Comparison of ENCODE assay signal across 8 cellular contexts in genomic region chr7:34748244-34749039, GRCh38.
DNase-seq lines count a peak whose midpoint lies in the region; ATAC-seq and TF ChIP-seq lines count a peak whose summit lies in the region.

No MANE protein-coding gene starts in this region.

- no peaks in the 10 kb centered on the region for H3K27me3 Mint-ChIP-seq in MCF 10A (ENCODE audit: insufficient read depth, unreplicated experiment)
- no peaks in the 10 kb centered on the region for H3K27me3 Mint-ChIP-seq in activated naive CD4-positive, alpha-beta T cell treated with anti-CD3 and anti-CD28 coated beads, Interleukin-2, amount 10 ng/mL, durations not matched to agents 7 days and 5 days
- peaks cover 3 to 4% of the 10 kb centered on the region in 2 donors for H3K27me3 Mint-ChIP-seq in CD4-positive, alpha-beta memory T cell

- no peaks in the 10 kb centered on the region for H3K27me3 ChIP-seq in lower lobe of right lung (ENCODE audit: low read depth)
- no peaks in the 10 kb centered on the region for H3K27me3 ChIP-seq in CD4-positive, alpha-beta memory T cell (ENCODE audit: insufficient read depth, low read length)

- ATAC-seq in lower lobe of right lung (peak; percentile 95), GM18861 (IDR thresholded peaks at IDR 0.05; ENCODE audit: unreplicated experiment) (no peak)

- H3K9me3 Mint-ChIP-seq in MCF 10A (ENCODE audit: unreplicated experiment): peaks cover 2% of the 10 kb centered on the region
- no peaks in the 10 kb centered on the region for H3K9me3 Mint-ChIP-seq in activated naive CD4-positive, alpha-beta T cell treated with anti-CD3 and anti-CD28 coated beads, Interleukin-2, amount 10 ng/mL, durations not matched to agents 7 days and 5 days
- H3K9me3 Mint-ChIP-seq in CD4-positive, alpha-beta memory T cell: peaks cover 0 to 2% (median 0%) of the 10 kb centered on the region in 8 donors

- peaks cover 7% of the 10 kb centered on the region for H3K4me1 Mint-ChIP-seq in MCF 10A (ENCODE audit: insufficient read depth, unreplicated experiment)
- no peaks in the 10 kb centered on the region for H3K4me1 Mint-ChIP-seq in activated naive CD4-positive, alpha-beta T cell treated with anti-CD3 and anti-CD28 coated beads, Interleukin-2, amount 10 ng/mL, durations not matched to agents 7 days and 5 days
- no peaks in the 10 kb centered on the region for H3K4me1 Mint-ChIP-seq in CD4-positive, alpha-beta memory T cell

- no peak overlapping the region for H3K4me3 Mint-ChIP-seq in MCF 10A (ENCODE audit: unreplicated experiment)
- no peak overlapping the region for H3K4me3 Mint-ChIP-seq in activated naive CD4-positive, alpha-beta T cell treated with anti-CD3 and anti-CD28 coated beads, Interleukin-2, amount 10 ng/mL, durations not matched to agents 7 days and 5 days
- no peak overlapping the region for H3K4me3 Mint-ChIP-seq in CD4-positive, alpha-beta memory T cell

- no peak overlapping the region for H3K4me3 ChIP-seq in lower lobe of right lung
- H3K4me3 ChIP-seq in CD4-positive, alpha-beta memory T cell (ENCODE audit: low read length in 2 of 2): no peak overlapping the region

- POLR2A ChIA-PET in MCF 10A (lab: Yijun Ruan, JAX): no interaction called here
- POLR2A ChIA-PET in CD4-positive, alpha-beta memory T cell (lab: Charles Lee; ENCODE audit: partially characterized antibody): no interaction called here

- peaks cover 3% of the 10 kb centered on the region for H3K36me3 Mint-ChIP-seq in MCF 10A (ENCODE audit: insufficient read depth, unreplicated experiment)
- H3K36me3 Mint-ChIP-seq in activated naive CD4-positive, alpha-beta T cell treated with anti-CD3 and anti-CD28 coated beads, Interleukin-2, amount 10 ng/mL, durations not matched to agents 7 days and 5 days: no peaks in the 10 kb centered on the region
- H3K36me3 Mint-ChIP-seq in CD4-positive, alpha-beta memory T cell: no peaks in the 10 kb centered on the region

- no peaks in the 10 kb centered on the region for H3K9me3 ChIP-seq in lower lobe of right lung
- no peaks in the 10 kb centered on the region for H3K9me3 ChIP-seq in CD4-positive, alpha-beta memory T cell (ENCODE audit: control insufficient read depth in 1 of 2, low read length in 2 of 2)

- peak overlapping the region; percentile 57 for H3K27ac ChIP-seq in lower lobe of right lung
- no peak overlapping the region for H3K27ac ChIP-seq in CD4-positive, alpha-beta memory T cell (ENCODE audit: low read depth, low read length)

- no peak for TF ChIP-seq CTCF in MCF 10A (IDR thresholded peaks at IDR 0.05; ENCODE audit: unreplicated experiment)
- TF ChIP-seq CTCF in lower lobe of right lung (IDR thresholded peaks at IDR 0.05): no peak

- CTCF ChIA-PET in MCF 10A (lab: Yijun Ruan, JAX): interaction anchor here (0.6 to 1.0 kb wide), 3 partner anchors 10 to 1641 kb away, joined by 3 read pairs; no protein-coding TSS in a partner anchor
- CTCF ChIA-PET in activated naive CD4-positive, alpha-beta T cell treated with anti-CD3 and anti-CD28 coated beads, Interleukin-2, amount 10 ng/mL, durations not matched to agents 7 days and 5 days (lab: Charles Lee): no interaction called here
- CTCF ChIA-PET in CD4-positive, alpha-beta memory T cell (lab: Charles Lee; ENCODE audit: partially characterized antibody): no interaction called here

- BruUV-seq in MCF 10A (replicated peaks; lab: Mats Ljungman, UMichigan): no TSS peak

- H3K4me1 ChIP-seq in lower lobe of right lung: no peaks in the 10 kb centered on the region
- no peaks in the 10 kb centered on the region for H3K4me1 ChIP-seq in CD4-positive, alpha-beta memory T cell (ENCODE audit: insufficient read depth, low read length)

- intact Hi-C loops in MCF 10A (cut with micrococcal nuclease): no loop called here
- intact Hi-C loops in lower lobe of right lung (cut with DNase I): no loop called here
- intact Hi-C loops in CD4-positive, alpha-beta memory T cell (cut with micrococcal nuclease): no loop called here

- peak; percentile 70 for DNase-seq in DMS79 (lab: John Stamatoyannopoulos, UW)
- peak; percentile 87 for DNase-seq in NCI-H1105 (lab: John Stamatoyannopoulos, UW)
- peak; percentile 85 for DNase-seq in MCF 10A (ENCODE audit: unreplicated experiment)
- peak; percentile 88 for DNase-seq in lower lobe of right lung
- DNase-seq in CD1c-positive myeloid dendritic cell (ENCODE audit: extremely low spot score): no peak
- no peak for DNase-seq in activated naive CD4-positive, alpha-beta T cell treated with anti-CD3 and anti-CD28 coated beads, Interleukin-2, amount 10 ng/mL, durations not matched to agents 7 days and 5 days
- no peak for DNase-seq in CD4-positive, alpha-beta memory T cell

- no peaks in the 10 kb centered on the region for H3K36me3 ChIP-seq in lower lobe of right lung
- no peaks in the 10 kb centered on the region for H3K36me3 ChIP-seq in CD4-positive, alpha-beta memory T cell (ENCODE audit: insufficient read depth, low read length)

- peak overlapping the region; percentile 74 for H3K27ac Mint-ChIP-seq in MCF 10A (ENCODE audit: low read depth, unreplicated experiment)
- no peak overlapping the region for H3K27ac Mint-ChIP-seq in activated naive CD4-positive, alpha-beta T cell treated with anti-CD3 and anti-CD28 coated beads, Interleukin-2, amount 10 ng/mL, durations not matched to agents 7 days and 5 days
- no peak overlapping the region for H3K27ac Mint-ChIP-seq in CD4-positive, alpha-beta memory T cell

Comparison
In these comparisons a context has a peak if more than half of its experiments do, and no peak if none do; other contexts are left out.
1. DNase-seq: peak in DMS79 (single experiment), NCI-H1105 (single experiment), MCF 10A (single experiment) and lower lobe of right lung (single experiment); none in CD1c-positive myeloid dendritic cell (single experiment), activated naive CD4-positive, alpha-beta T cell treated with anti-CD3 and anti-CD28 coated beads, Interleukin-2, amount 10 ng/mL, durations not matched to agents 7 days and 5 days (single experiment) and CD4-positive, alpha-beta memory T cell (0 of 5).